In the genomic region with DNA sequence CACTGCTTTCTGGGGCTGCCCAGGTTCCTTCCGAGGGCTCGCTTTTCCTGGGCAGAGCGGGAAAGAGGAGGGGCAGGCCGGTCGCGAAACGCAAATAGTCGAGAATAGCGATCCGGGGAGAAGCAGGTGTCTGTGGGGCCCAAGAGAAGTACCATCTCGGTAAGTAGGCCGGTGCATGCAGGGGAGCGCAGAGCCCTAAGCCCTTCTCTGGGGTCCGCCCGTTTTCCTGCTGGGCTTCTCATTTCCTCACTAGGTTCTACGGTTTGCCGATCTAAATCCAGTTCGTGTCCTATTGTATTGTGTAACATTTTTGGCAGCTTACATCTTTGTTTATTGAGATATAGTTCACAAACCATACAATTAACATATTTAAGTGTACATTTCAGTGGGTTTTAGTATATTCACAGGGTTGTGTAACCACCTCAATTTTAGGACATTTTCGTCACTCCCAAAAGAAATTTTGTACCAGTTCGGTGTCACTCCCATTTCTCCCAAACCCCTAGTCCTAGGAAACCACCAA, we compare ENCODE assay signal across 8 cellular contexts.
A peak's percentile ranks its signal among the peaks of the same experiment; 100 is the strongest.
DNase-seq lines count a peak whose midpoint lies in the region; ATAC-seq and TF ChIP-seq lines count a peak whose summit lies in the region.

No MANE protein-coding gene starts in this region.

- peak overlapping the region; percentile 90 for H2AFZ ChIP-seq in DND-41 (ENCODE audit: low read depth, low read length)

- peaks cover 5% of the 10 kb centered on the region for H3K36me3 Mint-ChIP-seq in nephron progenitor cell (ENCODE audit: low read depth)

- ATAC-seq in DND-41 (ENCODE audit: insufficient read depth, low read depth) (peak; percentile 12), HG03159 (IDR thresholded peaks at IDR 0.05; ENCODE audit: unreplicated experiment) (peak; percentile 4), HG03520 (IDR thresholded peaks at IDR 0.05; ENCODE audit: unreplicated experiment) (no peak)

- H3K4me1 Mint-ChIP-seq in nephron progenitor cell, result peaks cover 26% of the 10 kb centered on the region

- DNase-seq in DND-41 (peak; percentile 48), fibroblast of gingiva (ENCODE audit: low read depth) (peak; percentile 18), nephron progenitor cell (peak; percentile 31), cortex of kidney (lab: John Stamatoyannopoulos, UW) (no peak), EL (no peak)

- H3K9ac ChIP-seq in DND-41 (ENCODE audit: low read depth, low read length), result peak overlapping the region; percentile 84

- H3K4me2 ChIP-seq in DND-41 (ENCODE audit: insufficient read depth, low read length), result peak overlapping the region; percentile 73

- H3K4me3 ChIP-seq in DND-41 (ENCODE audit: low read depth in 1 of 2, low read length in 2 of 2), result peak overlapping the region; percentile 61 to 77

- no peak overlapping the region for H3K27ac Mint-ChIP-seq in nephron progenitor cell

- H3K27me3 Mint-ChIP-seq in nephron progenitor cell (ENCODE audit: low read depth, poor library complexity), result peaks cover 17% of the 10 kb centered on the region

- peak overlapping the region; percentile 91 for H3K27ac ChIP-seq in DND-41 (ENCODE audit: low read length)
- peak overlapping the region; percentile 86 for H3K27ac ChIP-seq in VCaP

- no peaks in the 10 kb centered on the region for H3K9me3 ChIP-seq in DND-41 (ENCODE audit: insufficient read depth, low read length, severe bottlenecking)

- no peaks in the 10 kb centered on the region for H4K20me1 ChIP-seq in DND-41 (ENCODE audit: insufficient read depth, low read length)

- peaks cover 54% of the 10 kb centered on the region for H3K4me1 ChIP-seq in DND-41 (ENCODE audit: insufficient read depth, low read length)

- no peak for TF ChIP-seq CTCF in DND-41 (IDR thresholded peaks at IDR 0.05; ENCODE audit: borderline replicate concordance, extremely low read depth, low read length, poor library complexity, severe bottlenecking)
- TF ChIP-seq CTCF in VCaP (conservative IDR thresholded peaks at IDR 0.05), result no peak
- no peak for TF ChIP-seq CTCF in nephron progenitor cell (IDR thresholded peaks at IDR 0.05)

- peak overlapping the region; percentile 91 for H3K4me3 Mint-ChIP-seq in nephron progenitor cell

- no peaks in the 10 kb centered on the region for H3K9me3 Mint-ChIP-seq in nephron progenitor cell

- peaks cover 18% of the 10 kb centered on the region for H3K79me2 ChIP-seq in DND-41 (ENCODE audit: insufficient read depth, low read length)

- no peaks in the 10 kb centered on the region for H3K27me3 ChIP-seq in DND-41 (ENCODE audit: insufficient read depth, low read length, poor library complexity)

- 0 out of 2 replicates have a peak, but pooled peaks cover 7% of the 10 kb centered on the region for H3K36me3 ChIP-seq in DND-41 (ENCODE audit: insufficient read depth, low read length)

Comparison
In these comparisons a context has a peak if more than half of its experiments do, and no peak if none do; other contexts are left out.
1. DNase-seq: peak in DND-41 (single experiment), fibroblast of gingiva (single experiment) and nephron progenitor cell (single experiment); none in cortex of kidney (single experiment) and EL (single experiment).